In the genomic region with DNA sequence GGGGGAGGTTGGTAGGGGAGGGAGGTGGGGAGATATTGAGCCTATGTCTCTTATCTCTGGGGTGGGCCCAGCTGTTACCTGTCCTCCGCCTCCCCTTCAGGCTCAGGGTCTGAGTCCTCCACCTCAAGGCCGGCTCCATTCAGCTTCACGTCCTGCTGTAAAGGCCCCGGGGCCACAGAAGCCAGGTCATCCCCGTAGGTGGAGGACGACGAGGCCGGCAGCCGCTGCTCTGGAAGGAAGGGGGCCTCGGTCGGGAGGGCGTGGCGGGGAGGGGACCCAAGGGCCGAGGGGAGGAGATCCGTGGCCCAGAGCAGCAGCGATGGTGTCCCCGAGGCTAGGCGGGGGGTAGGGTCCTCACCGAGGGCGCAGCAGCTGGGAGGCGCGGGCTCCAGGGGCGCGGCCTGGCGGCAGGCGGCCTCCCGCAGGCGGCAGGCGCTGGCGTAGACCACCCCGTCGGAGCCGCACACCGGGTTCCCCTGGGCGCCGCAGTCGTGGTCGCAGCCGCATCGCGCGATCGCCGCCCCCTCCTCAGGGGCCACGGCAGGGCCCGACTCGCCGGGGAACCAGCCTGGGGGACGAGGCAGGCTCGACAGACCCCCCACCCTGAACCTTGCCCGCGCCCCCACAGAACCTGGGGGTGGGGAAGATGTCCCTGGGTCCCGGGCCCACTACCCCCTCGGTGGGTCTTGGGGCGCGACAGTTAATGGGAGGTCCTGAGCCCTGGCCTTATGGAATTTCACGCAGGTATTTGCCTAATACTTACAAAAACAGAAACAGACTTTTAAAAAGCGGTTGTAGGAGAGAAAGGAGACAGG, we compare ENCODE assay signal across 1 cellular context.
TF ChIP-seq lines count a peak whose summit lies in the region.

No MANE protein-coding gene starts in this region.

TF ChIP-seq in SK-N-SH, 30 proteins besides CTCF, POLR2A, EP300 and RAD21 (continued from another document):
- TF ChIP-seq FOXM1 (IDR thresholded peaks at IDR 0.05; ENCODE audit: low read depth) (no peak), JUND (IDR thresholded peaks at IDR 0.05) (no peak), YY1 (IDR thresholded peaks at IDR 0.05; ENCODE audit: low read depth) (no peak), RCOR1 (IDR thresholded peaks at IDR 0.05; ENCODE audit: low read length) (no peak), SMC3 (IDR thresholded peaks at IDR 0.05; ENCODE audit: low read depth, low read length) (no peak), EZH2phosphoT487 (IDR thresholded peaks at IDR 0.05; ENCODE audit: borderline replicate concordance, low read depth) (no peak)
- TF ChIP-seq, protein P1, sequence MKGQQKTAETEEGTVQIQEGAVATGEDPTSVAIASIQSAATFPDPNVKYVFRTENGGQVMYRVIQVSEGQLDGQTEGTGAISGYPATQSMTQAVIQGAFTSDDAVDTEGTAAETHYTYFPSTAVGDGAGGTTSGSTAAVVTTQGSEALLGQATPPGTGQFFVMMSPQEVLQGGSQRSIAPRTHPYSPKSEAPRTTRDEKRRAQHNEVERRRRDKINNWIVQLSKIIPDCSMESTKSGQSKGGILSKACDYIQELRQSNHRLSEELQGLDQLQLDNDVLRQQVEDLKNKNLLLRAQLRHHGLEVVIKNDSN (IDR thresholded peaks at IDR 0.05; ENCODE audit: borderline replicate concordance, low read depth), result no peak
